ENCODE assay signal across 8 cellular contexts in genomic region chr12:104682790-104683279, GRCh38.
DNase-seq lines count a peak whose midpoint lies in the region; ATAC-seq, FAIRE-seq and TF ChIP-seq lines count a peak whose summit lies in the region.

No MANE protein-coding gene starts in this region.

- H3K9me3 Mint-ChIP-seq in progenitor cell of endocrine pancreas (ENCODE audit: low read depth) = no peaks in the 10 kb centered on the region

- H3K27ac Mint-ChIP-seq in progenitor cell of endocrine pancreas = no peak overlapping the region

- ATAC-seq in HG03097 (IDR thresholded peaks at IDR 0.05; ENCODE audit: low FRiP score, unreplicated experiment) (peak; percentile 40), left lung (peak; percentile 44), aorta (ENCODE audit: low FRiP score) (no peak)

- H3K27me3 Mint-ChIP-seq in progenitor cell of endocrine pancreas = no peaks in the 10 kb centered on the region

- no peaks in the 10 kb centered on the region for H3K36me3 Mint-ChIP-seq in progenitor cell of endocrine pancreas (ENCODE audit: insufficient read depth)

- H3K4me3 ChIP-seq in left lung = peak overlapping the region in 1 of 2 donors; percentile 27
- no peak overlapping the region for H3K4me3 ChIP-seq in aorta (ENCODE audit: low read length in 2 of 2)

- H3K36me3 ChIP-seq in left lung (no peaks in the 10 kb centered on the region), aorta (ENCODE audit: control insufficient read depth in 1 of 2, insufficient read depth in 2 of 2, low read length in 1 of 2) (no peaks in the 10 kb centered on the region)

- H3K4me1 ChIP-seq in left lung (peaks cover 5 to 83% of the 10 kb centered on the region in 2 donors), aorta (ENCODE audit: control insufficient read depth in 1 of 2, insufficient read depth in 2 of 2, low read length in 2 of 2) (peaks cover 0 to 2% of the 10 kb centered on the region in 2 donors)

- H3K27me3 ChIP-seq in left lung (no peaks in the 10 kb centered on the region), aorta (ENCODE audit: control insufficient read depth in 1 of 2, insufficient read depth in 2 of 2, low read length in 1 of 2) (no peaks in the 10 kb centered on the region)

- DNase-seq in GM12892 (ENCODE audit: insufficient read length) = peak; percentile 42
- peak; percentile 84 for DNase-seq in activated CD4-positive, alpha-beta T cell treated with anti-CD3 and anti-CD28 coated beads for 48 hours
- DNase-seq in left lung = no peak
- no peak for DNase-seq in aorta
- no peak for DNase-seq in progenitor cell of endocrine pancreas (ENCODE audit: low spot score, unreplicated experiment)
- no peak for DNase-seq in islet precursor cell
- no peak for DNase-seq in NCI-H510A treated with DMSO at 0.1 percent for 48 hours (lab: John Stamatoyannopoulos, UW)

- FAIRE-seq in GM12892 (lab: Jason Lieb, UNC) = peak; percentile 82

- H3K27ac ChIP-seq in left lung = peak overlapping the region; percentile 15 to 94
- no peak overlapping the region for H3K27ac ChIP-seq in aorta (ENCODE audit: low read depth in 1 of 2, low read length in 2 of 2)

- intact Hi-C loops in left lung (cut with DNase I) (no loop called here), aorta (cut with DNase I) (no loop called here)

- no peak for TF ChIP-seq POLR2A in GM12892 (IDR thresholded peaks at IDR 0.05; ENCODE audit: low read depth, low read length)

- H3K4me3 Mint-ChIP-seq in progenitor cell of endocrine pancreas (ENCODE audit: low read depth) = no peak overlapping the region

- 91 to 92% methylated on average over 7 of the region's 7 CpGs for WGBS in aorta, 2 donors

- peaks cover under 1% of the 10 kb centered on the region for H3K4me1 Mint-ChIP-seq in progenitor cell of endocrine pancreas (ENCODE audit: low read depth)

- no peaks in the 10 kb centered on the region for H3K9me3 ChIP-seq in left lung
- H3K9me3 ChIP-seq in aorta (ENCODE audit: control insufficient read depth, low read length) = no peaks in the 10 kb centered on the region

- TF ChIP-seq CTCF in left lung (IDR thresholded peaks at IDR 0.05) = no peak
- no peak for TF ChIP-seq CTCF in progenitor cell of endocrine pancreas (IDR thresholded peaks at IDR 0.05; ENCODE audit: unreplicated experiment)

Comparison
In these comparisons a context has a peak if more than half of its experiments do, and no peak if none do; other contexts are left out.
1. DNase-seq: peak in GM12892 (single experiment) and activated CD4-positive, alpha-beta T cell treated with anti-CD3 and anti-CD28 coated beads for 48 hours (single experiment); none in left lung (0 of 2), aorta (0 of 2), progenitor cell of endocrine pancreas (single experiment), islet precursor cell (single experiment) and NCI-H510A treated with DMSO at 0.1 percent for 48 hours (single experiment).
2. H3K27ac ChIP-seq: peak in left lung (2 of 2); none in aorta (0 of 2).